In genomic region chr6:24926639-24927038, GRCh38 we compare ENCODE assay signal across 1 cellular context.
A peak's percentile ranks its signal among the peaks of the same experiment; 100 is the strongest.
TF ChIP-seq lines count a peak whose summit lies in the region.

No MANE protein-coding gene starts in this region.

TF ChIP-seq in HEK293, 187 proteins besides CTCF, POLR2A, EP300 and RAD21:
- TF ChIP-seq ZSCAN18 (tag by site-specific recombination; IDR thresholded peaks at IDR 0.05) (no peak), ZNF513 (tag by site-specific recombination; IDR thresholded peaks at IDR 0.05) (peak; percentile 81)
TF ChIP-seq in HEK293: peak in this region for 1.
